In the genomic region with DNA sequence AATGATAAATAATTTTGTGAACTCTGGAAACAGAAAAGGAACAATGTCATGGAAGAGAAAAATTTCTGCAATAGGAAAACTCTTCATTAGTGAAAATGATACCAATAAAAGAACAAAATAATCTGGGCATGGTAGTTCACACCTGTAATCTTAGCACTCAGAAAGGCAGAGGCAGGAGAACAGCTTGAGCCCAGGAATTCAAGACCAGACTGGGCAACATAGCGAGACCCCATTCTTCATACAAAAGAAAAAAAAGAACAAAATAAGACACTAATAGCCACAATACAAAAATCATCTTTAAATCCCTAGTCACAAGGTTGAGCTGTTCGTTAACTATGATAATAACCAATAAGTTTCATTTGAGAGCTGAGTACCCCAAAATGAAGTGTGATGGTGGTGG, we compare ENCODE assay signal across 3 cellular contexts.
TF ChIP-seq lines count a peak whose summit lies in the region.

No MANE protein-coding gene starts in this region.

TF ChIP-seq in HEK293, 187 proteins besides CTCF, POLR2A, EP300 and RAD21:
- TF ChIP-seq ZNF121 (tag by site-specific recombination; IDR thresholded peaks at IDR 0.05), result peak; percentile 74
- TF ChIP-seq ZNF664 (tag by site-specific recombination; IDR thresholded peaks at IDR 0.05), result no peak

TF ChIP-seq in WTC11, 78 proteins besides CTCF, POLR2A, EP300 and RAD21:
- TF ChIP-seq ETV6 (CRISPR knock-in tag; IDR thresholded peaks at IDR 0.05) (no peak), ZNF121 (CRISPR knock-in tag; IDR thresholded peaks at IDR 0.05) (0 out of 2 replicates have a peak, but pooled peaks have one; percentile 8), JUN (CRISPR knock-in tag; IDR thresholded peaks at IDR 0.05) (no peak)
- TF ChIP-seq, protein P1, sequence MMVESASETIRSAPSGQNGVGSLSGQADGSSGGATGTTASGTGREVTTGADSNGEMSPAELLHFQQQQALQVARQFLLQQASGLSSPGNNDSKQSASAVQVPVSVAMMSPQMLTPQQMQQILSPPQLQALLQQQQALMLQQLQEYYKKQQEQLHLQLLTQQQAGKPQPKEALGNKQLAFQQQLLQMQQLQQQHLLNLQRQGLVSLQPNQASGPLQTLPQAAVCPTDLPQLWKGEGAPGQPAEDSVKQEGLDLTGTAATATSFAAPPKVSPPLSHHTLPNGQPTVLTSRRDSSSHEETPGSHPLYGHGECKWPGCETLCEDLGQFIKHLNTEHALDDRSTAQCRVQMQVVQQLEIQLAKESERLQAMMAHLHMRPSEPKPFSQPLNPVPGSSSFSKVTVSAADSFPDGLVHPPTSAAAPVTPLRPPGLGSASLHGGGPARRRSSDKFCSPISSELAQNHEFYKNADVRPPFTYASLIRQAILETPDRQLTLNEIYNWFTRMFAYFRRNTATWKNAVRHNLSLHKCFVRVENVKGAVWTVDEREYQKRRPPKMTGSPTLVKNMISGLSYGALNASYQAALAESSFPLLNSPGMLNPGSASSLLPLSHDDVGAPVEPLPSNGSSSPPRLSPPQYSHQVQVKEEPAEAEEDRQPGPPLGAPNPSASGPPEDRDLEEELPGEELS (CRISPR knock-in tag; IDR thresholded peaks at IDR 0.05), result no peak
- TF ChIP-seq, protein P2, sequence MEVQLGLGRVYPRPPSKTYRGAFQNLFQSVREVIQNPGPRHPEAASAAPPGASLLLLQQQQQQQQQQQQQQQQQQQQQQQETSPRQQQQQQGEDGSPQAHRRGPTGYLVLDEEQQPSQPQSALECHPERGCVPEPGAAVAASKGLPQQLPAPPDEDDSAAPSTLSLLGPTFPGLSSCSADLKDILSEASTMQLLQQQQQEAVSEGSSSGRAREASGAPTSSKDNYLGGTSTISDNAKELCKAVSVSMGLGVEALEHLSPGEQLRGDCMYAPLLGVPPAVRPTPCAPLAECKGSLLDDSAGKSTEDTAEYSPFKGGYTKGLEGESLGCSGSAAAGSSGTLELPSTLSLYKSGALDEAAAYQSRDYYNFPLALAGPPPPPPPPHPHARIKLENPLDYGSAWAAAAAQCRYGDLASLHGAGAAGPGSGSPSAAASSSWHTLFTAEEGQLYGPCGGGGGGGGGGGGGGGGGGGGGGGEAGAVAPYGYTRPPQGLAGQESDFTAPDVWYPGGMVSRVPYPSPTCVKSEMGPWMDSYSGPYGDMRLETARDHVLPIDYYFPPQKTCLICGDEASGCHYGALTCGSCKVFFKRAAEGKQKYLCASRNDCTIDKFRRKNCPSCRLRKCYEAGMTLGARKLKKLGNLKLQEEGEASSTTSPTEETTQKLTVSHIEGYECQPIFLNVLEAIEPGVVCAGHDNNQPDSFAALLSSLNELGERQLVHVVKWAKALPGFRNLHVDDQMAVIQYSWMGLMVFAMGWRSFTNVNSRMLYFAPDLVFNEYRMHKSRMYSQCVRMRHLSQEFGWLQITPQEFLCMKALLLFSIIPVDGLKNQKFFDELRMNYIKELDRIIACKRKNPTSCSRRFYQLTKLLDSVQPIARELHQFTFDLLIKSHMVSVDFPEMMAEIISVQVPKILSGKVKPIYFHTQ (CRISPR knock-in tag; IDR thresholded peaks at IDR 0.05), result no peak

TF ChIP-seq in K562, 482 proteins besides CTCF, POLR2A, EP300 and RAD21:
- no peak for TF ChIP-seq SOX6 (IDR thresholded peaks at IDR 0.05)
- TF ChIP-seq ZNF121 (CRISPR knock-in tag; conservative IDR thresholded peaks at IDR 0.05), result peak; percentile 73
- peak; percentile 6 for TF ChIP-seq RBM25 (IDR thresholded peaks at IDR 0.05; ENCODE audit: low read depth, low read length, severe bottlenecking)
- no peak for TF ChIP-seq FOXA1 (IDR thresholded peaks at IDR 0.05; ENCODE audit: borderline replicate concordance)
- TF ChIP-seq POLR2AphosphoS2 (IDR thresholded peaks at IDR 0.05; ENCODE audit: low read length), result no peak
- TF ChIP-seq ZNF212 (CRISPR knock-in tag; IDR thresholded peaks at IDR 0.05), result no peak
